Comparison of ENCODE assay signal across 31 cellular contexts in the genomic region with DNA sequence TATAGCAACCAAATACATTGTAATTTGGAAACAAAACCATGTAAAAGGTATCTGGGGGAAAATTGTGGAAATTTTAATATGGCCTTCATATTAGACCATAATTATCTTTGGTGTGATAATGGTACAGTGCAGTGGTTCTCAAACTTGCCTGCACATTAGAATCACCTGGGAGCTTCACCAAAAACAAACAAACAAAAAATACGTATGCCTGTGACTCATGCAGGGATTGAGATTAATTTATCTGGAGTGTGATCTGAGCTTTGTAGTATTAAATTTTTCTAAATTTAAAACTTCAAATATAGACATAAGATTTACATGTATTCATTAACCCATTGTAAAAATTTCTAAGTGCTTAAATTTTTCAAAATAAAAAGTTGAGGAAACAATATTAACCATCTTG. TPM values are rescaled to one million over a fixed set of nuclear protein-coding genes. Genes with fewer than 3 reads are reported as not detected.
DNase-seq lines count a peak whose midpoint lies in the region; ATAC-seq, FAIRE-seq and TF ChIP-seq lines count a peak whose summit lies in the region.
"Had no signal": no experiment of that assay in that cellular context is flagged by ENCODE, and none has a peak within 500 bp of the region (broad histone marks: within the 10 kb centered on the region; RNA-seq: fewer than 3 reads in every experiment).

No MANE protein-coding gene starts in this region.

- H3K36me3 ChIP-seq in HCT116 (ENCODE audit: control insufficient read depth in 1 of 2, insufficient read depth in 2 of 2, low read length in 2 of 2) (no peaks in the 10 kb centered on the region), astrocyte (ENCODE audit: insufficient read depth, low read length) (no peaks in the 10 kb centered on the region), fibroblast of lung (ENCODE audit: control insufficient read depth, insufficient read depth, low read length) (no peaks in the 10 kb centered on the region), gastrocnemius medialis (no peaks in the 10 kb centered on the region), SJCRH30 (no peaks in the 10 kb centered on the region; the same call in 1 of the 2 replicates)
- H3K36me3 ChIP-seq: adrenal gland, esophagus muscularis mucosa, gastroesophageal sphincter, thoracic aorta, uterus had no signal

- peaks cover 63% of the 10 kb centered on the region for H3K4me1 Mint-ChIP-seq in astrocyte (ENCODE audit: low read depth, unreplicated experiment)

- H3K79me2 ChIP-seq in HCT116 (ENCODE audit: insufficient read depth, low read length) (peaks cover 95% of the 10 kb centered on the region), astrocyte (ENCODE audit: insufficient read depth, low read length) (peaks cover 78% of the 10 kb centered on the region), fibroblast of lung (ENCODE audit: control insufficient read depth, insufficient read depth, low read length) (peaks cover 71% of the 10 kb centered on the region)

- no peaks in the 10 kb centered on the region for H3K9me3 Mint-ChIP-seq in astrocyte (ENCODE audit: unreplicated experiment)
- H3K9me3 Mint-ChIP-seq: T-helper 2 cell treated with Interferon-gamma antibody and Interleukin-4, amounts not matched to agents 5 μg/mL and 100 μg/mL, for 36 hours had no signal

- H3K4me3 ChIP-seq in HCT116 (replicated peaks in 1 of 2; ENCODE audit: low read depth in 1 of 2, low read length in 2 of 2) = no peak overlapping the region
- no peak overlapping the region for H3K4me3 ChIP-seq in astrocyte (ENCODE audit: insufficient read depth, low read depth, low read length)
- no peak overlapping the region for H3K4me3 ChIP-seq in fibroblast of lung (replicated peaks in 1 of 4; ENCODE audit: control extremely low read depth in 1 of 4, insufficient read depth in 1 of 4, low read depth in 3 of 4, low read length in 4 of 4)
- no peak overlapping the region for H3K4me3 ChIP-seq in gastrocnemius medialis
- no peak overlapping the region for H3K4me3 ChIP-seq in SJCRH30
- H3K4me3 ChIP-seq: adrenal gland, esophagus muscularis mucosa, gastroesophageal sphincter, hepatocyte, skin epidermis, uterus had no signal

- ATAC-seq in HCT116 (peak; percentile 41; the same call in 1 of the 2 replicates), gastrocnemius medialis (no peak), HG02852 (IDR thresholded peaks at IDR 0.05; ENCODE audit: unreplicated experiment) (no peak)
- ATAC-seq: gastroesophageal sphincter; stimulated activated naive CD8-positive, alpha-beta T cell treated with anti-CD3 and anti-CD28 coated beads, Interleukin-15, Interleukin-2, amounts not matched to agents 100 U/mL and 50 U/mL, for 24 hours had no signal

- H3K27ac ChIP-seq in HCT116 (ENCODE audit: low read depth, low read length) (peak overlapping the region; percentile 97), astrocyte (ENCODE audit: low read depth, low read length) (peak overlapping the region; percentile 21), fibroblast of lung (ENCODE audit: insufficient read depth, low read length) (peak overlapping the region; percentile 7), gastrocnemius medialis (peak overlapping the region in 3 of 4 donors; percentile 85 to 93 (median 88)), SJCRH30 (no peak overlapping the region)
- H3K27ac ChIP-seq: gastroesophageal sphincter, hepatocyte had no signal

- no peak for DNase-seq in HCT116 (ENCODE audit: low read depth, low spot score)
- DNase-seq in astrocyte (ENCODE audit: low read depth) = no peak
- DNase-seq in fibroblast of lung (ENCODE audit: low read depth in 2 of 2) = no peak
- no peak for DNase-seq in gastrocnemius medialis
- DNase-seq in SJCRH30 = no peak
- no peak for DNase-seq in NCI-H526 (lab: John Stamatoyannopoulos, UW)
- DNase-seq in effector CD4-positive, alpha-beta T cell = no peak
- DNase-seq: activated CD4-positive, alpha-beta T cell treated with anti-CD3 and anti-CD28 coated beads for 4 hours; activated naive CD4-positive, alpha-beta T cell treated with Interleukin-2 at 50 U/mL for 16 hours; adrenal gland; effector CD8-positive, alpha-beta T cell; KBM-7; left colon; mesendoderm; NCI-H1417; NCI-H2081 treated with DMSO at 0.1 percent for 48 hours; NCI-H345; NCI-H82; stimulated activated naive CD8-positive, alpha-beta T cell treated with anti-CD3 and anti-CD28 coated beads, Interleukin-15, Interleukin-2, amounts not matched to agents 100 U/mL and 50 U/mL, for 24 hours; uterus had no signal

- CTCF ChIA-PET in HCT116 (lab: Charles Lee) = interaction anchor here (1.2 kb wide), 1 partner anchor 52 kb away, joined by 4 read pairs; no protein-coding TSS in a partner anchor

- in situ Hi-C loops in gastrocnemius medialis (cut with MboI; ENCODE audit: low sequenced_read_pairs in 4 of 4) = no loop called here

- no peaks in the 10 kb centered on the region for H3K27me3 Mint-ChIP-seq in astrocyte (ENCODE audit: low read depth, unreplicated experiment)

- H3K4me1 ChIP-seq in HCT116 (ENCODE audit: control insufficient read depth in 1 of 2, insufficient read depth in 2 of 2, low read length in 2 of 2) (peaks cover 98% of the 10 kb centered on the region in 2 experiments), astrocyte (ENCODE audit: insufficient read depth, low read length) (peaks cover 36% of the 10 kb centered on the region), fibroblast of lung (ENCODE audit: control insufficient read depth, extremely low read depth, insufficient read depth, low read length) (peaks cover 20% of the 10 kb centered on the region), gastrocnemius medialis (peaks cover 66 to 73% of the 10 kb centered on the region in 2 donors), SJCRH30 (peaks cover 13% of the 10 kb centered on the region)
- H3K4me1 ChIP-seq: uterus had no signal

- H4K20me1 ChIP-seq in HCT116 (ENCODE audit: insufficient read depth) (no peaks in the 10 kb centered on the region), astrocyte (ENCODE audit: insufficient read depth, low read length) (no peaks in the 10 kb centered on the region), fibroblast of lung (ENCODE audit: control insufficient read depth, extremely low read depth, insufficient read depth, low read length) (no peaks in the 10 kb centered on the region)

- H3K4me2 ChIP-seq in HCT116 (ENCODE audit: low read length) (peak overlapping the region; percentile 66), astrocyte (ENCODE audit: low read length) (peak overlapping the region; percentile 15), fibroblast of lung (ENCODE audit: extremely low read depth, insufficient read depth, low read length) (peak overlapping the region; percentile 85)

- no peak overlapping the region for H3K4me3 Mint-ChIP-seq in astrocyte (ENCODE audit: unreplicated experiment)
- H3K4me3 Mint-ChIP-seq: CD14-positive monocyte had no signal

- no peak for TF ChIP-seq RAD21 in HCT116 (IDR thresholded peaks at IDR 0.05; ENCODE audit: low read depth)

- no peaks in the 10 kb centered on the region for H3K9me2 ChIP-seq in HCT116 (ENCODE audit: insufficient read depth)

- POLR2A ChIA-PET in HCT116 (lab: Charles Lee) = interaction anchor here (1.1 kb wide), 1 partner anchor 72 kb away, joined by 3 read pairs; no protein-coding TSS in a partner anchor

- peak overlapping the region; percentile 59 for H3K9ac ChIP-seq in HCT116 (ENCODE audit: low read length)
- no peak overlapping the region for H3K9ac ChIP-seq in astrocyte (ENCODE audit: low read length)
- no peak overlapping the region for H3K9ac ChIP-seq in fibroblast of lung (ENCODE audit: insufficient read depth, low read length)

- H3K36me3 Mint-ChIP-seq in astrocyte (ENCODE audit: low read depth, unreplicated experiment) = peaks cover 13% of the 10 kb centered on the region

- H2AFZ ChIP-seq in HCT116 (ENCODE audit: low read depth, low read length, poor library complexity, severe bottlenecking) (no peak overlapping the region), astrocyte (ENCODE audit: low read depth, low read length) (no peak overlapping the region), fibroblast of lung (ENCODE audit: low read length) (no peak overlapping the region)
- H2AFZ ChIP-seq: hepatocyte had no signal

- TF ChIP-seq POLR2A in HCT116 (IDR thresholded peaks at IDR 0.05; ENCODE audit: borderline replicate concordance, extremely low read depth, insufficient read depth, insufficient read length) = no peak
- TF ChIP-seq POLR2A in gastrocnemius medialis (IDR thresholded peaks at IDR 0.05) = no peak

- RAD21 ChIA-PET in HCT116 (lab: Charles Lee; ENCODE audit: low non-redundant PET in 1 of 2, low total read pairs in 2 of 2, uncharacterized antibody in 2 of 2, unreplicated experiment in 2 of 2) = no interaction called here

- H3K27ac Mint-ChIP-seq in astrocyte (ENCODE audit: unreplicated experiment) = no peak overlapping the region
- H3K27ac Mint-ChIP-seq: CD14-positive monocyte; T-helper 2 cell treated with Interferon-gamma antibody and Interleukin-4, amounts not matched to agents 5 μg/mL and 100 μg/mL, for 36 hours had no signal

- FAIRE-seq in astrocyte (lab: Jason Lieb, UNC) = no peak
- FAIRE-seq: colon, GM12892, H1 had no signal

- H3K27me3 ChIP-seq in HCT116 (ENCODE audit: insufficient read depth, low read length) = no peaks in the 10 kb centered on the region
- no peaks in the 10 kb centered on the region for H3K27me3 ChIP-seq in astrocyte (ENCODE audit: insufficient read depth, low read length)
- H3K27me3 ChIP-seq in fibroblast of lung (ENCODE audit: control insufficient read depth, insufficient read depth, low read length) = no peaks in the 10 kb centered on the region
- H3K27me3 ChIP-seq in gastrocnemius medialis = no peaks in the 10 kb centered on the region
- no peaks in the 10 kb centered on the region for H3K27me3 ChIP-seq in SJCRH30
- H3K27me3 ChIP-seq: adrenal gland, esophagus muscularis mucosa, hepatocyte, uterus had no signal

- no peaks in the 10 kb centered on the region for H3K9me3 ChIP-seq in HCT116 (ENCODE audit: control insufficient read depth in 1 of 2, insufficient read depth in 1 of 2, low read depth in 1 of 2, low read length in 2 of 2)
- no peaks in the 10 kb centered on the region for H3K9me3 ChIP-seq in astrocyte (ENCODE audit: insufficient read depth, low read depth, low read length)
- H3K9me3 ChIP-seq in fibroblast of lung (ENCODE audit: control insufficient read depth, insufficient read depth, low read depth, low read length) = no peaks in the 10 kb centered on the region
- H3K9me3 ChIP-seq in gastrocnemius medialis = no peaks in the 10 kb centered on the region
- no peaks in the 10 kb centered on the region for H3K9me3 ChIP-seq in SJCRH30 (replicated peaks)
- H3K9me3 ChIP-seq: adrenal gland, esophagus muscularis mucosa, gastroesophageal sphincter, thoracic aorta, uterus had no signal

- intact Hi-C loops in HCT116 (cut with micrococcal nuclease) (no loop called here), gastrocnemius medialis (cut with DNase I; ENCODE audit: low total_unique reads) (no loop called here)

- TF ChIP-seq CTCF in HCT116 (IDR thresholded peaks at IDR 0.05 in 2 of 3, conservative IDR thresholded peaks at IDR 0.05 in 1 of 3; ENCODE audit: borderline replicate concordance in 1 of 3, insufficient read depth in 1 of 3, low read depth in 2 of 3, low read length in 2 of 3) = no peak
- TF ChIP-seq CTCF in astrocyte (IDR thresholded peaks at IDR 0.05; ENCODE audit: insufficient read depth, low read depth, low read length) = no peak
- no peak for TF ChIP-seq CTCF in fibroblast of lung (conservative IDR thresholded peaks at IDR 0.05 in 1 of 2, IDR thresholded peaks at IDR 0.05 in 1 of 2; ENCODE audit: low read depth in 1 of 2, low read length in 2 of 2)
- no peak for TF ChIP-seq CTCF in gastrocnemius medialis (IDR thresholded peaks at IDR 0.05 in 4 of 5, conservative IDR thresholded peaks at IDR 0.05 in 1 of 5)

- BruUV-seq in HCT116 (replicated peaks; lab: Mats Ljungman, UMichigan) = no TSS peak

RNA-seq across cellular contexts. Expression of a gene that starts 31.5 kb away (rescaled TPM):
- 70.3 TPM for total RNA-seq in HCT116 (2021; ENCODE audit: unreplicated experiment)
- 20.1 and 25.5 TPM in 2 replicates for polyA plus RNA-seq in HCT116 (2012)
- 38.6 and 43.2 TPM in 2 replicates for total RNA-seq in astrocyte
- 22.9 and 38.3 TPM in 2 replicates for total RNA-seq in fibroblast of lung
- 18.6 and 46.7 TPM in 2 replicates for polyA plus RNA-seq in fibroblast of lung
- 14.3 and 45.8 TPM in 2 replicates for polyA plus RNA-seq in fibroblast of lung (2012)
- 4.2 and 19.6 TPM in 2 replicates for polyA minus RNA-seq in fibroblast of lung (ENCODE audit: low replicate concordance)
- 1 to 10 TPM; 5.2 to 9.2 (median 6.5) TPM for total RNA-seq in gastrocnemius medialis
- 14.1 and 14.6 TPM in 2 replicates for total RNA-seq in SJCRH30 (2014; rRNA removed; shearing (Covaris generic))

Comparison
In these comparisons a context has a peak if more than half of its experiments do, and no peak if none do; other contexts are left out.
1. H3K4me2 ChIP-seq: peak in every context shown above with its lines; median percentile 85 in fibroblast of lung; 66 in HCT116; 15 in astrocyte.